In the genomic region with DNA sequence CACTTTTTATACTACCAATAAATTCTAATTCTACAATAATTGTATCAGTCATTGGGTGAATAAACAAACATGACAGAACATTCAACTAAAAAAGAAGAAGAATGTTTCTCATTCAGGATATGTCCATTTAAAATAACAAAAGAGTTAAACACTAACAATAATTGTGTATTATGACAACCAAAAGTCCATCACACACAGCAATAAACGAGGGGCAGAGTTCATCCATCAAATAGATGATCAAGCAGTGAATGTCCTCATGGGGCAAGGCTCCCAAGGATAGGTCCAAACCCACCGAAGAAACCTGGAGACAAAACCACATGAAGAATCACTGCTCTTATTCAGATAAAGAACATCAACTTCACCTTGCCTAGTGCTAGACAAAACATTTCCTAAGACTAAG, we compare ENCODE assay signal across 17 cellular contexts.
"Had no signal": no experiment of that assay in that cellular context is flagged by ENCODE, and none has a peak within 500 bp of the region (broad histone marks: within the 10 kb centered on the region; RNA-seq: fewer than 3 reads in every experiment).

No MANE protein-coding gene starts in this region.

- H3K27me3 ChIP-seq: cardiac muscle cell, gastrocnemius medialis, heart left ventricle had no signal

- H3K9me3 Mint-ChIP-seq: activated B cell treated with CpG ODN at 0.5 μM for 24 hours; activated CD4-positive, alpha-beta memory T cell treated with anti-CD3 and anti-CD28 coated beads for 36 hours; activated T-helper 1 cell treated with anti-CD3 and anti-CD28 coated beads, Interleukin-12 subunit alpha, Interleukin-12 subunit beta, Interleukin-2, Interleukin-4 antibody, amounts not matched to agents 30 ng/mL and 10 ng/mL and 1 ng/mL, durations not matched to agents 14 hours and 24 hours and 36 hours; effector memory CD8-positive, alpha-beta T cell; naive thymus-derived CD8-positive, alpha-beta T cell; stimulated activated naive B cell treated with anti-CD40 and anti-IgM and Interleukin-4, amounts not matched to agents 10 μg/mL and 1 μg/mL and 100 μg/mL, for 72 hours had no signal

- H3K9me3 ChIP-seq: gastrocnemius medialis, heart left ventricle had no signal

- DNase-seq: activated B cell treated with CpG ODN at 0.5 μM for 24 hours; activated CD4-positive, alpha-beta memory T cell treated with anti-CD3 and anti-CD28 coated beads for 36 hours; activated CD4-positive, alpha-beta T cell treated with anti-CD3 and anti-CD28 coated beads for 4 hours; activated gamma-delta T cell treated with Interleukin-2 at 50 U/mL for 16 hours; activated T-cell treated with anti-CD3 and anti-CD28 coated beads for 4 hours; effector memory CD8-positive, alpha-beta T cell; gastrocnemius medialis; heart left ventricle; mesendoderm; naive thymus-derived CD8-positive, alpha-beta T cell; stimulated activated naive B cell treated with anti-CD40 and anti-IgM and Interleukin-4, amounts not matched to agents 10 μg/mL and 1 μg/mL and 100 μg/mL, for 72 hours; SW 1271 had no signal

- H3K36me3 ChIP-seq: cardiac muscle cell, gastrocnemius medialis had no signal

- H3K4me1 Mint-ChIP-seq: activated B cell treated with CpG ODN at 0.5 μM for 24 hours; naive thymus-derived CD8-positive, alpha-beta T cell; stimulated activated naive B cell treated with anti-CD40 and anti-IgM and Interleukin-4, amounts not matched to agents 10 μg/mL and 1 μg/mL and 100 μg/mL, for 72 hours had no signal

- H3K36me3 Mint-ChIP-seq: activated CD4-positive, alpha-beta memory T cell treated with anti-CD3 and anti-CD28 coated beads for 36 hours; activated naive CD8-positive, alpha-beta T cell; naive thymus-derived CD8-positive, alpha-beta T cell; stimulated activated naive B cell treated with anti-CD40 and anti-IgM and Interleukin-4, amounts not matched to agents 10 μg/mL and 1 μg/mL and 100 μg/mL, for 72 hours had no signal

- H3K27ac Mint-ChIP-seq: activated B cell treated with CpG ODN at 0.5 μM for 24 hours; activated CD4-positive, alpha-beta memory T cell treated with anti-CD3 and anti-CD28 coated beads for 36 hours; activated naive CD8-positive, alpha-beta T cell; activated T-helper 1 cell treated with anti-CD3 and anti-CD28 coated beads, Interleukin-12 subunit alpha, Interleukin-12 subunit beta, Interleukin-2, Interleukin-4 antibody, amounts not matched to agents 30 ng/mL and 10 ng/mL and 1 ng/mL, durations not matched to agents 14 hours and 24 hours and 36 hours; effector memory CD8-positive, alpha-beta T cell; stimulated activated naive B cell treated with anti-CD40 and anti-IgM and Interleukin-4, amounts not matched to agents 10 μg/mL and 1 μg/mL and 100 μg/mL, for 72 hours had no signal

- H3K27ac ChIP-seq: cardiac muscle cell, gastrocnemius medialis, heart left ventricle, parathyroid adenoma had no signal

- H3K4me3 ChIP-seq: cardiac muscle cell, gastrocnemius medialis, heart left ventricle had no signal

- H3K4me3 Mint-ChIP-seq: activated B cell treated with CpG ODN at 0.5 μM for 24 hours; activated CD4-positive, alpha-beta memory T cell treated with anti-CD3 and anti-CD28 coated beads for 36 hours; activated naive CD8-positive, alpha-beta T cell; activated T-helper 1 cell treated with anti-CD3 and anti-CD28 coated beads, Interleukin-12 subunit alpha, Interleukin-12 subunit beta, Interleukin-2, Interleukin-4 antibody, amounts not matched to agents 30 ng/mL and 10 ng/mL and 1 ng/mL, durations not matched to agents 14 hours and 24 hours and 36 hours; effector memory CD8-positive, alpha-beta T cell; naive thymus-derived CD8-positive, alpha-beta T cell; stimulated activated naive B cell treated with anti-CD40 and anti-IgM and Interleukin-4, amounts not matched to agents 10 μg/mL and 1 μg/mL and 100 μg/mL, for 72 hours had no signal

- H3K27me3 Mint-ChIP-seq: activated B cell treated with CpG ODN at 0.5 μM for 24 hours; effector memory CD8-positive, alpha-beta T cell had no signal

- ATAC-seq: effector memory CD8-positive, alpha-beta T cell; gastrocnemius medialis; heart left ventricle; naive thymus-derived CD8-positive, alpha-beta T cell; sciatic nerve; stimulated activated naive B cell treated with anti-CD40 and anti-IgM and Interleukin-4, amounts not matched to agents 10 μg/mL and 1 μg/mL and 100 μg/mL, for 72 hours had no signal
